Comparison of ENCODE assay signal across 17 cellular contexts in genomic region chr19:32702010-32702409, GRCh38. TPM values are rescaled to one million over a fixed set of nuclear protein-coding genes. Genes with fewer than 3 reads are reported as not detected.
DNase-seq lines count a peak whose midpoint lies in the region; ATAC-seq and TF ChIP-seq lines count a peak whose summit lies in the region.
"Had no signal": no experiment of that assay in that cellular context is flagged by ENCODE, and none has a peak within 500 bp of the region (broad histone marks: within the 10 kb centered on the region; RNA-seq: fewer than 3 reads in every experiment).

No MANE protein-coding gene starts in this region.

- peaks cover 87% of the 10 kb centered on the region for H3K79me2 ChIP-seq in hepatocyte

- H3K27ac ChIP-seq in hepatocyte = peak overlapping the region; percentile 34
- H3K27ac ChIP-seq: gastrocnemius medialis, vagina had no signal

- H4K20me1 ChIP-seq in hepatocyte (ENCODE audit: insufficient read depth, poor library complexity, severe bottlenecking) = peaks cover 5% of the 10 kb centered on the region

- 54% methylated on average over 5 of the region's 5 CpGs for WGBS in hepatocyte (ENCODE audit: low lambda C conversion rate, missing lambda C conversion rate)

- H3K4me3 Mint-ChIP-seq in progenitor cell of endocrine pancreas (ENCODE audit: low read depth) = peak overlapping the region; percentile 45
- H3K4me3 Mint-ChIP-seq: activated naive CD8-positive, alpha-beta T cell treated with anti-CD3 and anti-CD28 coated beads, Interleukin-2, amount 50 U/mL, for 24 hours; HFFc6 had no signal

- no peak overlapping the region for H3K4me3 ChIP-seq in hepatocyte
- H3K4me3 ChIP-seq: gastrocnemius medialis, vagina had no signal

- H3K27ac Mint-ChIP-seq in progenitor cell of endocrine pancreas = peak overlapping the region; percentile 92
- H3K27ac Mint-ChIP-seq: activated naive CD8-positive, alpha-beta T cell treated with anti-CD3 and anti-CD28 coated beads, Interleukin-2, amount 50 U/mL, for 24 hours; activated T-helper 2 cell treated with anti-CD3 and anti-CD28 coated beads, Interferon-gamma antibody, Interleukin-2, Interleukin-4, amounts not matched to agents 10 μg/mL and 5 μg/mL and 100 μg/mL, durations not matched to agents 14 hours and 24 hours and 36 hours; HFFc6 had no signal

- no peak for TF ChIP-seq CTCF in hepatocyte (IDR thresholded peaks at IDR 0.05; ENCODE audit: poor library complexity)
- TF ChIP-seq CTCF in progenitor cell of endocrine pancreas (IDR thresholded peaks at IDR 0.05; ENCODE audit: unreplicated experiment) = no peak

- H2AFZ ChIP-seq in hepatocyte = no peak overlapping the region

- no peaks in the 10 kb centered on the region for H3K27me3 ChIP-seq in hepatocyte
- H3K27me3 ChIP-seq: gastrocnemius medialis, vagina had no signal

- peak overlapping the region; percentile 19 for H3K4me2 ChIP-seq in hepatocyte

- no peak for ATAC-seq in HG02885 (IDR thresholded peaks at IDR 0.05; ENCODE audit: poor library complexity, unreplicated experiment)
- ATAC-seq: activated naive CD8-positive, alpha-beta T cell treated with anti-CD3 and anti-CD28 coated beads, Interleukin-2, amount 50 U/mL, for 24 hours; gastrocnemius medialis had no signal

- no peaks in the 10 kb centered on the region for H3K9me2 ChIP-seq in hepatocyte (replicated peaks; ENCODE audit: insufficient read depth)

- peaks cover 55% of the 10 kb centered on the region for H3K36me3 Mint-ChIP-seq in progenitor cell of endocrine pancreas (ENCODE audit: insufficient read depth)

- peaks cover 7% of the 10 kb centered on the region for H3K9me3 ChIP-seq in hepatocyte (ENCODE audit: low read depth)

- DNase-seq in NCI-H1105 (lab: John Stamatoyannopoulos, UW) = peak; percentile 11
- DNase-seq in NCI-H526 treated with DMSO at 0.1 percent for 48 hours (lab: John Stamatoyannopoulos, UW) = peak; percentile 20
- peak; percentile 49 for DNase-seq in hepatocyte (ENCODE audit: low spot score)
- DNase-seq in progenitor cell of endocrine pancreas (ENCODE audit: low spot score, unreplicated experiment) = peak; percentile 22
- DNase-seq in DMS53 treated with DMSO at 0.1 percent for 48 hours (lab: John Stamatoyannopoulos, UW; ENCODE audit: unreplicated experiment) = no peak
- DNase-seq in SKM-1 treated with dmso at 0.1 percent for 144 hours (lab: John Stamatoyannopoulos, UW; ENCODE audit: unreplicated experiment) = no peak
- DNase-seq: activated naive CD8-positive, alpha-beta T cell treated with anti-CD3 and anti-CD28 coated beads, Interleukin-2, amount 50 U/mL, for 24 hours; AML-193; erythroblast; gastrocnemius medialis; HFFc6; NCI-H1930; posterior cingulate gyrus; stimulated activated CD4-positive, alpha-beta T cell treated with anti-CD3 and anti-CD28 coated beads, Interleukin-4, amount 100 ng/mL, for 1 hour had no signal

- no peaks in the 10 kb centered on the region for H3K36me3 ChIP-seq in hepatocyte (replicated peaks; ENCODE audit: insufficient read depth, low read depth)

- peaks cover 19% of the 10 kb centered on the region for H3K4me1 ChIP-seq in hepatocyte (ENCODE audit: insufficient read depth)
- H3K4me1 ChIP-seq: gastrocnemius medialis, vagina had no signal

- peaks cover 22% of the 10 kb centered on the region for H3K27me3 Mint-ChIP-seq in progenitor cell of endocrine pancreas
- H3K27me3 Mint-ChIP-seq: activated naive CD8-positive, alpha-beta T cell treated with anti-CD3 and anti-CD28 coated beads, Interleukin-2, amount 50 U/mL, for 24 hours had no signal

- peaks cover 17% of the 10 kb centered on the region for H3K9me3 Mint-ChIP-seq in progenitor cell of endocrine pancreas (ENCODE audit: low read depth)

- H3K4me1 Mint-ChIP-seq in progenitor cell of endocrine pancreas (ENCODE audit: low read depth) = peaks cover 25% of the 10 kb centered on the region

RNA-seq across cellular contexts. Expression of gene NUDT19, which starts 10.4 kb away (rescaled TPM):
- total RNA-seq in hepatocyte (7.6 and 10.2 TPM in 2 replicates), progenitor cell of endocrine pancreas (11.8 and 13.2 TPM in 2 replicates)
- polyA plus RNA-seq in hepatocyte = 3.8 and 5.6 TPM in 2 replicates

RNA-seq across cellular contexts. Expression of gene TDRD12, which starts 17.6 kb away (rescaled TPM):
- total RNA-seq in hepatocyte (0.10 and 0.76 TPM in 2 replicates), progenitor cell of endocrine pancreas (0.29 and 0.33 TPM in 2 replicates)
- polyA plus RNA-seq in hepatocyte = 0.62 TPM in 1 of 2 replicates, not detected in the other

RNA-seq across cellular contexts. Expression of gene RGS9BP, which starts 26.4 kb away (rescaled TPM):
- total RNA-seq in hepatocyte (3.1 and 4.0 TPM in 2 replicates), progenitor cell of endocrine pancreas (0.09 and 0.10 TPM in 2 replicates)
- polyA plus RNA-seq in hepatocyte = 2.1 and 3.0 TPM in 2 replicates

RNA-seq across cellular contexts. Expression of gene ANKRD27, which starts 27.0 kb away (rescaled TPM):
- total RNA-seq in hepatocyte = 30.5 and 32.6 TPM in 2 replicates
- polyA plus RNA-seq in hepatocyte = 20.9 and 24.3 TPM in 2 replicates
- 29.1 and 36.4 TPM in 2 replicates for total RNA-seq in progenitor cell of endocrine pancreas

Comparison
In these comparisons a context has a peak if more than half of its experiments do, and no peak if none do; other contexts are left out.
1. DNase-seq: peak in NCI-H1105 (single experiment), NCI-H526 treated with DMSO at 0.1 percent for 48 hours (single experiment), hepatocyte (single experiment) and progenitor cell of endocrine pancreas (single experiment); none in DMS53 treated with DMSO at 0.1 percent for 48 hours (single experiment) and SKM-1 treated with dmso at 0.1 percent for 144 hours (single experiment).